In the genomic region with DNA sequence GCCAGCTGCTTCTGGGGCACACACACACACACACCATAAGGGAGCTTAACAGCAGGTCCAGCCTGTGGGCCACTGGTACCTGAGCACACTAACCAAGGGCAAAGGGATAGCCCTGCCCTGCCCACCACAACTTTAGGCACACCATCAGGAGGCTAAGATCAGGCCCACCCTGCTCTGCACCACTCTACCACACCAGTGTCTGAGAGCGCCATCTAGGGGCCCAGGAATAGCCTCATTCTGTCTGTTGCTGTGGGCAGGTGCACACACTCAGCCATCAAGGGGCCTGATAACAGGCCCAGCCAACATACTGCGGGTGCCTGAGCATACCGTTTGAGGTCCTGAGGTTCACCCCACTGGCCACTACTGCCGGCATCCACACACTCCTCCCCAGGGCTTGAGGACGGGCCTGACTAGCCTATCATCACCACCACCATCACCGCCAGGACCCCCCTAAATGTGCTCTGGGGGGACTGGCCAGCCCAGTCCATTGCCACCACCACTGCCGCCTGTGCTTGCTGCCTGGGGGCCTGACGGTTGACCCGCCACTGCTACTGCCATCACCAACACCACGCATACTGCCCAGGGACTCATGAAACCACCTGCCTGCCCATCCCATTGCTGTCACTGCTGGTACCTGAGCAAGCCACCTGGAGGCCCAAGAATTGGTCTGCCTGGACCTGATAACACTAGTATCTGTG, we compare ENCODE assay signal across 9 cellular contexts. TPM values are rescaled to one million over a fixed set of nuclear protein-coding genes. Genes with fewer than 3 reads are reported as not detected.
DNase-seq lines count a peak whose midpoint lies in the region; ATAC-seq and TF ChIP-seq lines count a peak whose summit lies in the region.
"Had no signal": no experiment of that assay in that cellular context is flagged by ENCODE, and none has a peak within 500 bp of the region (broad histone marks: within the 10 kb centered on the region; RNA-seq: fewer than 3 reads in every experiment).

No MANE protein-coding gene starts in this region.

- intact Hi-C loops in posterior vena cava (cut with DNase I) = loop anchor here in 1 of 2 donors (10.0 kb wide), 1 partner anchor 1175 kb away; no protein-coding TSS in a partner anchor

- no peak overlapping the region for H3K4me3 Mint-ChIP-seq in T-helper 17 cell
- no peak overlapping the region for H3K4me3 Mint-ChIP-seq in central memory CD8-positive, alpha-beta T cell

- ATAC-seq in T-helper 17 cell = peak; percentile 78
- peak; percentile 46 for ATAC-seq in central memory CD8-positive, alpha-beta T cell (replicated peaks; ENCODE audit: extremely low read depth, poor library complexity, severe bottlenecking)
- no peak for ATAC-seq in HG02884 (IDR thresholded peaks at IDR 0.05; ENCODE audit: unreplicated experiment)
- ATAC-seq in HG03039 (IDR thresholded peaks at IDR 0.05; ENCODE audit: unreplicated experiment) = no peak

- peaks cover 49% of the 10 kb centered on the region for H3K4me1 Mint-ChIP-seq in T-helper 17 cell
- H3K4me1 Mint-ChIP-seq in central memory CD8-positive, alpha-beta T cell = peaks cover 33% of the 10 kb centered on the region

- TF ChIP-seq CTCF in GM20000 (IDR thresholded peaks at IDR 0.05; ENCODE audit: extremely low read depth, missing control alignments) (peak; percentile 48), osteoblast (IDR thresholded peaks at IDR 0.05; ENCODE audit: extremely low read depth, low read depth, low read length) (peak; percentile 52)

- H2AFZ ChIP-seq in osteoblast (ENCODE audit: low read length) = no peak overlapping the region

- H3K79me2 ChIP-seq in osteoblast (ENCODE audit: insufficient read depth, low read length) = peaks cover 16% of the 10 kb centered on the region

- no peak overlapping the region for H3K27ac ChIP-seq in osteoblast (ENCODE audit: low read depth, low read length)

- DNase-seq in AG20443 (ENCODE audit: low spot score) = peak; percentile 40
- DNase-seq in GM20000 (ENCODE audit: low spot score) = peak; percentile 34
- peak in 1 of 3 donors; percentile 19 for DNase-seq in T-helper 17 cell
- no peak for DNase-seq in central memory CD8-positive, alpha-beta T cell (ENCODE audit: low spot score in 2 of 2)
- DNase-seq in osteoblast (ENCODE audit: insufficient read length, low spot score, missing footprints) = peak; percentile 45
- DNase-seq in posterior vena cava (ENCODE audit: low spot score) = no peak

- no peaks in the 10 kb centered on the region for H3K9me3 ChIP-seq in T-helper 17 cell (ENCODE audit: control insufficient read depth, low read length, poor library complexity, severe bottlenecking)
- no peaks in the 10 kb centered on the region for H3K9me3 ChIP-seq in osteoblast (ENCODE audit: low read depth, low read length)
- H3K9me3 ChIP-seq: HAP-1 had no signal

- H3K9me3 Mint-ChIP-seq in central memory CD8-positive, alpha-beta T cell = no peaks in the 10 kb centered on the region

- H3K27me3 ChIP-seq in osteoblast (ENCODE audit: insufficient read depth, low read length) = no peaks in the 10 kb centered on the region

- H3K36me3 Mint-ChIP-seq in T-helper 17 cell (ENCODE audit: low read depth) = peaks cover 10% of the 10 kb centered on the region
- peaks cover 13% of the 10 kb centered on the region for H3K36me3 Mint-ChIP-seq in central memory CD8-positive, alpha-beta T cell (ENCODE audit: insufficient read depth)

- peaks cover 3% of the 10 kb centered on the region for H4K20me1 ChIP-seq in osteoblast (ENCODE audit: insufficient read depth, low read length)

- peak overlapping the region; percentile 21 for H3K27ac Mint-ChIP-seq in T-helper 17 cell
- no peak overlapping the region for H3K27ac Mint-ChIP-seq in central memory CD8-positive, alpha-beta T cell (ENCODE audit: low read depth)

- no peaks in the 10 kb centered on the region for H3K27me3 Mint-ChIP-seq in T-helper 17 cell
- H3K27me3 Mint-ChIP-seq in central memory CD8-positive, alpha-beta T cell = no peaks in the 10 kb centered on the region

- no peaks in the 10 kb centered on the region for H3K36me3 ChIP-seq in osteoblast (ENCODE audit: insufficient read depth, low read length)

- H3K4me3 ChIP-seq in osteoblast (ENCODE audit: insufficient read depth, low read length) = no peak overlapping the region
- H3K4me3 ChIP-seq: HAP-1 had no signal

- H3K4me1 ChIP-seq in osteoblast (ENCODE audit: insufficient read depth, low read length) = no peaks in the 10 kb centered on the region
- H3K4me1 ChIP-seq: HAP-1 had no signal

- H3K4me2 ChIP-seq in osteoblast (ENCODE audit: insufficient read depth, low read length) = no peak overlapping the region

RNA-seq across cellular contexts. Expression of gene NSL1, which starts 31.3 kb away (rescaled TPM):
- 10 to 100 TPM; 18.6 to 20.3 TPM for total RNA-seq in T-helper 17 cell
- 28.2 and 29.8 TPM in 2 replicates for total RNA-seq in osteoblast
- 10 to 100 TPM; 29.1 to 33.4 TPM for total RNA-seq in posterior vena cava

RNA-seq across cellular contexts. Expression of gene TATDN3, which starts 31.4 kb away (rescaled TPM):
- 10 to 100 TPM; 16.1 to 16.2 TPM for total RNA-seq in T-helper 17 cell
- 14.1 and 18.3 TPM in 2 replicates for total RNA-seq in osteoblast
- total RNA-seq in posterior vena cava = 10 to 100 TPM; 11.4 to 12.2 TPM

Comparison
In these comparisons a context has a peak if more than half of its experiments do, and no peak if none do; other contexts are left out.
1. DNase-seq: peak in AG20443 (single experiment), GM20000 (single experiment) and osteoblast (single experiment); none in central memory CD8-positive, alpha-beta T cell (0 of 2) and posterior vena cava (single experiment).
2. ATAC-seq: peak in T-helper 17 cell (single experiment) and central memory CD8-positive, alpha-beta T cell (single experiment); none in HG02884 (single experiment) and HG03039 (single experiment).